Comparison of ENCODE assay signal across 27 cellular contexts in genomic region chr18:69790649-69791048, GRCh38.
"Had no signal": no experiment of that assay in that cellular context is flagged by ENCODE, and none has a peak within 500 bp of the region (broad histone marks: within the 10 kb centered on the region; RNA-seq: fewer than 3 reads in every experiment).

No MANE protein-coding gene starts in this region.

- H3K4me3 ChIP-seq: stomach, suprapubic skin, testis, thoracic aorta, thyroid gland, tibial artery, tibial nerve, transverse colon, upper lobe of left lung, upper lobe of right lung, uterus, vagina had no signal

- H3K27ac ChIP-seq: stomach, suprapubic skin, testis, thoracic aorta, thyroid gland, tibial artery, transverse colon, upper lobe of left lung, upper lobe of right lung, uterus, vagina had no signal

- FAIRE-seq: urothelium cell line had no signal

- H3K4me1 ChIP-seq: suprapubic skin, testis, thyroid gland, tibial artery, transverse colon, upper lobe of left lung, upper lobe of right lung, uterus, vagina had no signal

- H3K9me3 ChIP-seq: stomach, suprapubic skin, testis, thoracic aorta, thyroid gland, tibial artery, transverse colon, upper lobe of left lung, upper lobe of right lung, uterus, vagina had no signal

- H3K27me3 ChIP-seq: stomach, suprapubic skin, testis, thyroid gland, tibial artery, tibial nerve, transverse colon, upper lobe of left lung, upper lobe of right lung, uterus, vagina had no signal

- DNase-seq: stimulated activated CD4-positive, alpha-beta T cell treated with anti-CD3 and anti-CD28 coated beads, Interleukin-2, amount 100 ng/mL, for 48 hours; stimulated activated CD4-positive, alpha-beta T cell treated with anti-CD3 and anti-CD28 coated beads, Interleukin-4, amount 100 ng/mL, for 1 hour; stimulated activated CD4-positive, alpha-beta T cell treated with anti-CD3 and anti-CD28 coated beads, Interleukin-4, amount 100 ng/mL, for 24 hours; stimulated activated CD4-positive, alpha-beta T cell treated with anti-CD3 and anti-CD28 coated beads, Interleukin-4, amount 100 ng/mL, for 4 hours; stimulated activated CD8-positive, alpha-beta memory T cell treated with anti-CD3 and anti-CD28 coated beads, Interleukin-4, amount 100 ng/mL, for 48 hours; stimulated activated naive B cell treated with anti-CD40 and anti-IgM and Interleukin-4, amounts not matched to agents 10 μg/mL and 1 μg/mL and 100 μg/mL, for 72 hours; stimulated activated naive CD4-positive, alpha-beta T cell; stimulated activated naive CD4-positive, alpha-beta T cell treated with Interleukin-2 at 50 U/mL for 16 hours; stimulated activated naive CD8-positive, alpha-beta T cell treated with anti-CD3 and anti-CD28 coated beads, Interleukin-15, amount 100 ng/mL, for 72 hours; stimulated activated naive CD8-positive, alpha-beta T cell treated with anti-CD3 and anti-CD28 coated beads, Interleukin-15, Interleukin-2, amounts not matched to agents 100 U/mL and 50 U/mL, for 24 hours; stomach; substantia nigra; testis; thyroid gland; tibial artery; transverse colon; trophoblast cell; upper lobe of left lung; upper lobe of right lung; uterus had no signal

- ATAC-seq: stimulated activated effector memory CD8-positive, alpha-beta T cell treated with anti-CD3 and anti-CD28 coated beads, Interleukin-12 subunit alpha, Interleukin-12 subunit beta, amount 100 ng/mL, for 72 hours; stimulated activated memory B cell treated with anti-CD40 and anti-IgM and Interleukin-4, amounts not matched to agents 10 μg/mL and 1 μg/mL and 100 μg/mL, for 72 hours; stimulated activated naive B cell treated with anti-CD40 and anti-IgM and Interleukin-4, amounts not matched to agents 10 μg/mL and 1 μg/mL and 100 μg/mL, for 72 hours; stimulated activated naive CD8-positive, alpha-beta T cell treated with anti-CD3 and anti-CD28 coated beads, Interleukin-15, amount 100 ng/mL, for 72 hours; stimulated activated naive CD8-positive, alpha-beta T cell treated with anti-CD3 and anti-CD28 coated beads, Interleukin-15, Interleukin-2, amounts not matched to agents 100 U/mL and 50 U/mL, for 24 hours; upper lobe of right lung had no signal

- H3K36me3 ChIP-seq: stomach, suprapubic skin, thoracic aorta, thyroid gland, tibial artery, tibial nerve, transverse colon, upper lobe of left lung, upper lobe of right lung, uterus, vagina had no signal
